Comparison of ENCODE assay signal across 15 cellular contexts in the genomic region with DNA sequence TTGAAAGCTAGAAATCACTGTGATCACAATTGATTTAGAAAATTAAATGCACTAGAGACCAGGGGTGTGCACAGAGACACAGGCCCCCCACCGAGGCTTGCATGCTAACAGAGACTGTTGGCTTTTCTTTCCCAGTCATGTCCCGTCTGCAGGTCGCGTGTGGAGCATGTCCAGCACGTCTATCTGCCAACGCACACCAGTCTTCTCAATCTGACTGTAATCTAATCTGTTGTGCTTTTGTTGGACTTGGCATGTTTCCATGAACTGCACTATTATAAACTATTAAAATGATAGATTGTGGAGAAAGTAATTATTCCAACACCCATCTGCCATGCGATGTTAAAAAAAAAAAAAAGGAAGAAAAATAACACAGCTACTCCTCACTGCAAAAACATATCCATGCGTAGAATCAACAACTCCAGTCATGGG. TPM values are rescaled to one million over a fixed set of nuclear protein-coding genes. Genes with fewer than 3 reads are reported as not detected.
DNase-seq lines count a peak whose midpoint lies in the region; ATAC-seq and TF ChIP-seq lines count a peak whose summit lies in the region.
"Had no signal": no experiment of that assay in that cellular context is flagged by ENCODE, and none has a peak within 500 bp of the region (broad histone marks: within the 10 kb centered on the region; RNA-seq: fewer than 3 reads in every experiment).

No MANE protein-coding gene starts in this region.

- peaks cover 34% of the 10 kb centered on the region for H3K4me1 Mint-ChIP-seq in T-helper 17 cell
- H3K4me1 Mint-ChIP-seq in nephron, result peaks cover 47% of the 10 kb centered on the region
- H3K4me1 Mint-ChIP-seq in activated naive CD8-positive, alpha-beta T cell treated with anti-CD3 and anti-CD28 coated beads, Interleukin-2, amount 50 U/mL, for 24 hours, result peaks cover 2% of the 10 kb centered on the region

- peak overlapping the region; percentile 61 for H3K27ac Mint-ChIP-seq in T-helper 17 cell
- H3K27ac Mint-ChIP-seq in nephron, result peak overlapping the region; percentile 50 to 81 (median 61)
- no peak overlapping the region for H3K27ac Mint-ChIP-seq in activated naive CD8-positive, alpha-beta T cell treated with anti-CD3 and anti-CD28 coated beads, Interleukin-2, amount 50 U/mL, for 24 hours
- H3K27ac Mint-ChIP-seq: GM23338 had no signal

- H3K27me3 Mint-ChIP-seq in T-helper 17 cell (no peaks in the 10 kb centered on the region), nephron (ENCODE audit: low read depth) (no peaks in the 10 kb centered on the region)
- no peaks in the 10 kb centered on the region for H3K27me3 Mint-ChIP-seq in activated naive CD8-positive, alpha-beta T cell treated with anti-CD3 and anti-CD28 coated beads, Interleukin-2, amount 50 U/mL, for 24 hours
- H3K27me3 Mint-ChIP-seq: IgD-negative memory B cell had no signal

- H3K4me3 Mint-ChIP-seq in T-helper 17 cell (peak overlapping the region; percentile 7), nephron (no peak overlapping the region)
- no peak overlapping the region for H3K4me3 Mint-ChIP-seq in activated naive CD8-positive, alpha-beta T cell treated with anti-CD3 and anti-CD28 coated beads, Interleukin-2, amount 50 U/mL, for 24 hours
- H3K4me3 Mint-ChIP-seq: GM23338, natural killer cell had no signal

- H3K9me3 Mint-ChIP-seq in nephron, result no peaks in the 10 kb centered on the region
- no peaks in the 10 kb centered on the region for H3K9me3 Mint-ChIP-seq in activated naive CD8-positive, alpha-beta T cell treated with anti-CD3 and anti-CD28 coated beads, Interleukin-2, amount 50 U/mL, for 24 hours
- H3K9me3 Mint-ChIP-seq: GM23338, IgD-negative memory B cell, natural killer cell had no signal

- H3K36me3 Mint-ChIP-seq in T-helper 17 cell (ENCODE audit: low read depth) (peaks cover 21% of the 10 kb centered on the region), nephron (ENCODE audit: low read depth) (peaks cover 97% of the 10 kb centered on the region)
- peaks cover 71% of the 10 kb centered on the region for H3K36me3 Mint-ChIP-seq in activated naive CD8-positive, alpha-beta T cell treated with anti-CD3 and anti-CD28 coated beads, Interleukin-2, amount 50 U/mL, for 24 hours (ENCODE audit: low read depth)

- no peak for TF ChIP-seq CTCF in nephron (IDR thresholded peaks at IDR 0.05; ENCODE audit: unreplicated experiment in 3 of 3)

- DNase-seq in DMS153 (lab: John Stamatoyannopoulos, UW) (peak; percentile 79), NCI-H146 treated with DMSO at 0.1 percent for 48 hours (lab: John Stamatoyannopoulos, UW; ENCODE audit: unreplicated experiment) (peak; percentile 92), T-helper 17 cell (no peak), SW 1271 (lab: John Stamatoyannopoulos, UW) (no peak)
- DNase-seq in activated naive CD8-positive, alpha-beta T cell treated with anti-CD3 and anti-CD28 coated beads, Interleukin-2, amount 50 U/mL, for 24 hours, result no peak
- DNase-seq: activated CD4-positive, alpha-beta T cell treated with anti-CD3 and anti-CD28 coated beads, Interleukin-2, amount 50 U/mL, for 48 hours; natural killer cell; sigmoid colon; stimulated activated naive CD4-positive, alpha-beta T cell treated with Interleukin-2 at 50 U/mL for 16 hours; T-helper 9 cell had no signal

- ATAC-seq in T-helper 17 cell (no peak), GM18520 (IDR thresholded peaks at IDR 0.05; ENCODE audit: unreplicated experiment) (no peak), HG03565 (IDR thresholded peaks at IDR 0.05; ENCODE audit: unreplicated experiment) (no peak)
- ATAC-seq in activated naive CD8-positive, alpha-beta T cell treated with anti-CD3 and anti-CD28 coated beads, Interleukin-2, amount 50 U/mL, for 24 hours, result no peak
- ATAC-seq: GM23338, natural killer cell had no signal

- no peaks in the 10 kb centered on the region for H3K9me3 ChIP-seq in T-helper 17 cell (ENCODE audit: control insufficient read depth, low read length, poor library complexity, severe bottlenecking)
- H3K9me3 ChIP-seq: sigmoid colon had no signal

RNA-seq across cellular contexts. Expression of gene MYLIP, which starts 17.7 kb away (rescaled TPM):
- total RNA-seq in T-helper 17 cell, result 100 to 1,000 TPM; 191 to 229 TPM

Comparison
In these comparisons a context has a peak if more than half of its experiments do, and no peak if none do; other contexts are left out.
1. DNase-seq: peak in DMS153 (single experiment) and NCI-H146 treated with DMSO at 0.1 percent for 48 hours (single experiment); none in T-helper 17 cell (0 of 3), activated naive CD8-positive, alpha-beta T cell treated with anti-CD3 and anti-CD28 coated beads, Interleukin-2, amount 50 U/mL, for 24 hours (single experiment) and SW 1271 (0 of 2).